ENCODE assay signal across 8 cellular contexts in the genomic region with DNA sequence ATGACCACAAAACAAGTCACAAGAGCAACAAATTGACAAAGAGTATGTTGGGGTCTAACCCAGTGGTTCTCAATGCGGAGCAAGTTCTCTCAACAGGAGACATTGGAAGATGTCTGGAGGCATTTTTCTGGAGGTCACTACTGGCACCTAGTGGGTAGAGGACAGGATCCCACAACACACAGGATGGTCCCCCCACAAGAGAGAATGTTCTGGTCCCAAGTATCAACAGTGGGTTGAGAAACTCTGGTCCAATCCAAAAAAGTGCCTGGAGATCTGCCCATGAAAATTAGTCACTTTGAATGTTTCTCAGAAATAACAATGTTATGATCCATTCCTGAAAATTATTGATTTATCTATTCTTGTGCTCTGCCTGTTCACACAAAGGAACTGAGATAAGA. TPM values are rescaled to one million over a fixed set of nuclear protein-coding genes. Genes with fewer than 3 reads are reported as not detected.
DNase-seq lines count a peak whose midpoint lies in the region; ATAC-seq and TF ChIP-seq lines count a peak whose summit lies in the region.

No MANE protein-coding gene starts in this region.

- DNase-seq in GM06990 (ENCODE audit: extremely low read depth, insufficient read length): no peak
- peak; percentile 85 for DNase-seq in RPMI7951 (ENCODE audit: low read depth)
- DNase-seq in fibroblast of mammary gland (ENCODE audit: low read depth): peak; percentile 98
- DNase-seq in gastrocnemius medialis: peak; percentile 56 to 74
- no peak for DNase-seq in superior temporal gyrus (ENCODE audit: extremely low spot score)
- no peak for DNase-seq in stimulated activated CD4-positive, alpha-beta T cell treated with anti-CD3 and anti-CD28 coated beads, Interleukin-15, amount 100 ng/mL, for 24 hours

- no peaks in the 10 kb centered on the region for H3K27me3 ChIP-seq in GM06990 (replicated peaks; ENCODE audit: control insufficient read depth, insufficient read depth, low read length)
- H3K27me3 ChIP-seq in gastrocnemius medialis: no peaks in the 10 kb centered on the region

- H3K9me3 ChIP-seq in gastrocnemius medialis: no peaks in the 10 kb centered on the region

- H3K36me3 ChIP-seq in GM06990 (ENCODE audit: control insufficient read depth, insufficient read depth, low read length): peaks cover 1% of the 10 kb centered on the region
- no peaks in the 10 kb centered on the region for H3K36me3 ChIP-seq in gastrocnemius medialis

- intact Hi-C loops in gastrocnemius medialis (cut with DNase I; ENCODE audit: low total_unique reads): loop anchor here (1.0 to 5.0 kb wide), 6 partner anchors 52 to 290 kb away; partner anchors contain the start of gene CORO1C

- H3K4me3 ChIP-seq in GM06990 (replicated peaks; ENCODE audit: low read depth, low read length) (0 out of 2 replicates have a peak overlapping the region, but pooled peaks have one; percentile 0), fibroblast of mammary gland (ENCODE audit: control insufficient read depth, low read depth, low read length) (no peak overlapping the region), gastrocnemius medialis (peak overlapping the region in 3 of 4 donors; percentile 18 to 33 (median 30))

- TF ChIP-seq POLR2A in gastrocnemius medialis (IDR thresholded peaks at IDR 0.05): no peak

- ATAC-seq in gastrocnemius medialis (peak; percentile 57 to 63), GM19023 (IDR thresholded peaks at IDR 0.05; ENCODE audit: unreplicated experiment) (no peak), HG02798 (IDR thresholded peaks at IDR 0.05; ENCODE audit: poor library complexity, unreplicated experiment) (no peak)

- in situ Hi-C loops in gastrocnemius medialis (cut with MboI; ENCODE audit: low sequenced_read_pairs in 4 of 4): loop anchor here in 3 of 4 donors (10.0 kb wide), 3 partner anchors 49 to 289 kb away; partner anchors contain the start of genes ISCU (in 1 of the 3) and SART3 (in 1 of the 3)

- TF ChIP-seq CTCF in GM06990 (IDR thresholded peaks at IDR 0.05; ENCODE audit: insufficient read depth, low read length, poor library complexity, severe bottlenecking) (peak; percentile 40), fibroblast of mammary gland (conservative IDR thresholded peaks at IDR 0.05; ENCODE audit: control insufficient read depth, insufficient read depth, low read depth, low read length) (peak; percentile 57), gastrocnemius medialis (IDR thresholded peaks at IDR 0.05 in 4 of 5, conservative IDR thresholded peaks at IDR 0.05 in 1 of 5) (peak; percentile 36 to 67 (median 51))

- peak overlapping the region; percentile 90 to 98 (median 96) for H3K27ac ChIP-seq in gastrocnemius medialis

- H3K4me1 ChIP-seq in gastrocnemius medialis: peaks cover 67 to 77% of the 10 kb centered on the region in 2 donors

RNA-seq across cellular contexts. Expression of gene SSH1, which starts 3.3 kb away (rescaled TPM):
- total RNA-seq in RPMI7951 (2014; rRNA removed; shearing (Covaris generic)): 21.1 and 23.7 TPM in 2 replicates
- 10 to 100 TPM; 19.6 to 33.6 (median 22.8) TPM for total RNA-seq in gastrocnemius medialis

RNA-seq across cellular contexts. Expression of gene DAO, which starts 25.8 kb away (rescaled TPM):
- not detected in 2 replicates for total RNA-seq in RPMI7951 (2014; rRNA removed; shearing (Covaris generic))
- total RNA-seq in gastrocnemius medialis: not detected

Comparison
In these comparisons a context has a peak if more than half of its experiments do, and no peak if none do; other contexts are left out.
1. DNase-seq: peak in RPMI7951 (single experiment), fibroblast of mammary gland (single experiment) and gastrocnemius medialis (2 of 2); none in GM06990 (single experiment), superior temporal gyrus (single experiment) and stimulated activated CD4-positive, alpha-beta T cell treated with anti-CD3 and anti-CD28 coated beads, Interleukin-15, amount 100 ng/mL, for 24 hours (single experiment).
2. ATAC-seq: peak in gastrocnemius medialis (2 of 2); none in GM19023 (single experiment) and HG02798 (single experiment).
3. Peak in every context shown above with its lines, with median percentiles within 50 percentile points of each other: CTCF ChIP-seq.